1 cellular context compared by ENCODE assay signal in genomic region chr22:48313156-48313555, GRCh38.
TF ChIP-seq lines count a peak whose summit lies in the region.

No MANE protein-coding gene starts in this region.

TF ChIP-seq in GM23338, 12 proteins besides CTCF, POLR2A, EP300 and RAD21:
- TF ChIP-seq, protein P1, sequence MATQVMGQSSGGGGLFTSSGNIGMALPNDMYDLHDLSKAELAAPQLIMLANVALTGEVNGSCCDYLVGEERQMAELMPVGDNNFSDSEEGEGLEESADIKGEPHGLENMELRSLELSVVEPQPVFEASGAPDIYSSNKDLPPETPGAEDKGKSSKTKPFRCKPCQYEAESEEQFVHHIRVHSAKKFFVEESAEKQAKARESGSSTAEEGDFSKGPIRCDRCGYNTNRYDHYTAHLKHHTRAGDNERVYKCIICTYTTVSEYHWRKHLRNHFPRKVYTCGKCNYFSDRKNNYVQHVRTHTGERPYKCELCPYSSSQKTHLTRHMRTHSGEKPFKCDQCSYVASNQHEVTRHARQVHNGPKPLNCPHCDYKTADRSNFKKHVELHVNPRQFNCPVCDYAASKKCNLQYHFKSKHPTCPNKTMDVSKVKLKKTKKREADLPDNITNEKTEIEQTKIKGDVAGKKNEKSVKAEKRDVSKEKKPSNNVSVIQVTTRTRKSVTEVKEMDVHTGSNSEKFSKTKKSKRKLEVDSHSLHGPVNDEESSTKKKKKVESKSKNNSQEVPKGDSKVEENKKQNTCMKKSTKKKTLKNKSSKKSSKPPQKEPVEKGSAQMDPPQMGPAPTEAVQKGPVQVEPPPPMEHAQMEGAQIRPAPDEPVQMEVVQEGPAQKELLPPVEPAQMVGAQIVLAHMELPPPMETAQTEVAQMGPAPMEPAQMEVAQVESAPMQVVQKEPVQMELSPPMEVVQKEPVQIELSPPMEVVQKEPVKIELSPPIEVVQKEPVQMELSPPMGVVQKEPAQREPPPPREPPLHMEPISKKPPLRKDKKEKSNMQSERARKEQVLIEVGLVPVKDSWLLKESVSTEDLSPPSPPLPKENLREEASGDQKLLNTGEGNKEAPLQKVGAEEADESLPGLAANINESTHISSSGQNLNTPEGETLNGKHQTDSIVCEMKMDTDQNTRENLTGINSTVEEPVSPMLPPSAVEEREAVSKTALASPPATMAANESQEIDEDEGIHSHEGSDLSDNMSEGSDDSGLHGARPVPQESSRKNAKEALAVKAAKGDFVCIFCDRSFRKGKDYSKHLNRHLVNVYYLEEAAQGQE (IDR thresholded peaks at IDR 0.05; ENCODE audit: unreplicated experiment) = no peak
- TF ChIP-seq ZNF331 (CRISPR knock-in tag; IDR thresholded peaks at IDR 0.05; ENCODE audit: low read depth) = no peak
- TF ChIP-seq CREB1 (CRISPR knock-in tag; IDR thresholded peaks at IDR 0.05; ENCODE audit: low read depth) = no peak
- TF ChIP-seq STAT1 (IDR thresholded peaks at IDR 0.05; ENCODE audit: unreplicated experiment) = no peak
- no peak for TF ChIP-seq POLR2AphosphoS5 (IDR thresholded peaks at IDR 0.05; ENCODE audit: low read depth)
- no peak for TF ChIP-seq EZH2phosphoT487 (IDR thresholded peaks at IDR 0.05; ENCODE audit: unreplicated experiment)
- TF ChIP-seq ETS1 (IDR thresholded peaks at IDR 0.05) = no peak
- no peak for TF ChIP-seq JUNB (IDR thresholded peaks at IDR 0.05; ENCODE audit: unreplicated experiment)
- TF ChIP-seq ZNF462 (CRISPR knock-in tag; IDR thresholded peaks at IDR 0.05) = no peak
- no peak for TF ChIP-seq NANOG (IDR thresholded peaks at IDR 0.05; ENCODE audit: borderline replicate concordance)
- TF ChIP-seq ZNF114 (CRISPR knock-in tag; IDR thresholded peaks at IDR 0.05) = no peak
- no peak for TF ChIP-seq EZH2 (IDR thresholded peaks at IDR 0.05; ENCODE audit: low read depth, unreplicated experiment)
TF ChIP-seq in GM23338: peak in this region for 0.
